ENCODE assay signal across 1 cellular context in the genomic region with DNA sequence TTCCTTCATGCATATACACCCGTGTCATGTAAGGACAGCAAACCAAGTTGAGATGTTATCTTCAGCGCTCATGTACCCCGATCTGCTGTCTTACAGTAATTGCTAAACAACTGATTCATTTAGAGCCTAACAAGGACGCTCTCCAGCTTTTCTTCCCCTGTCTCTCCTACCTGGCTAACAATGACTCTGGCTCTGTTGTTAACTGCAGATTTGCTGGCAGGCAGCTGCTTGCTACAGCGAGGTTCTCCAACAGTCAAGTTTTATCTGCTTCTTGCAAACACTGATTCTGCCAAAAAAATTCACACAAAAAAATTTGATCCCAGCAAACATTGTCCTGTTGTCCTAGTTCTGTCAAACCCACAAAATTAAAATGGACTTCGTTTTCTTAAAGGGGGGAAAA.
TF ChIP-seq lines count a peak whose summit lies in the region.

No MANE protein-coding gene starts in this region.

TF ChIP-seq in GM23338, 12 proteins besides CTCF, POLR2A, EP300 and RAD21 (continued from another document):
- TF ChIP-seq, protein P1, sequence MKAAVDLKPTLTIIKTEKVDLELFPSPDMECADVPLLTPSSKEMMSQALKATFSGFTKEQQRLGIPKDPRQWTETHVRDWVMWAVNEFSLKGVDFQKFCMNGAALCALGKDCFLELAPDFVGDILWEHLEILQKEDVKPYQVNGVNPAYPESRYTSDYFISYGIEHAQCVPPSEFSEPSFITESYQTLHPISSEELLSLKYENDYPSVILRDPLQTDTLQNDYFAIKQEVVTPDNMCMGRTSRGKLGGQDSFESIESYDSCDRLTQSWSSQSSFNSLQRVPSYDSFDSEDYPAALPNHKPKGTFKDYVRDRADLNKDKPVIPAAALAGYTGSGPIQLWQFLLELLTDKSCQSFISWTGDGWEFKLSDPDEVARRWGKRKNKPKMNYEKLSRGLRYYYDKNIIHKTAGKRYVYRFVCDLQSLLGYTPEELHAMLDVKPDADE (IDR thresholded peaks at IDR 0.05), result no peak
- TF ChIP-seq, protein P2, sequence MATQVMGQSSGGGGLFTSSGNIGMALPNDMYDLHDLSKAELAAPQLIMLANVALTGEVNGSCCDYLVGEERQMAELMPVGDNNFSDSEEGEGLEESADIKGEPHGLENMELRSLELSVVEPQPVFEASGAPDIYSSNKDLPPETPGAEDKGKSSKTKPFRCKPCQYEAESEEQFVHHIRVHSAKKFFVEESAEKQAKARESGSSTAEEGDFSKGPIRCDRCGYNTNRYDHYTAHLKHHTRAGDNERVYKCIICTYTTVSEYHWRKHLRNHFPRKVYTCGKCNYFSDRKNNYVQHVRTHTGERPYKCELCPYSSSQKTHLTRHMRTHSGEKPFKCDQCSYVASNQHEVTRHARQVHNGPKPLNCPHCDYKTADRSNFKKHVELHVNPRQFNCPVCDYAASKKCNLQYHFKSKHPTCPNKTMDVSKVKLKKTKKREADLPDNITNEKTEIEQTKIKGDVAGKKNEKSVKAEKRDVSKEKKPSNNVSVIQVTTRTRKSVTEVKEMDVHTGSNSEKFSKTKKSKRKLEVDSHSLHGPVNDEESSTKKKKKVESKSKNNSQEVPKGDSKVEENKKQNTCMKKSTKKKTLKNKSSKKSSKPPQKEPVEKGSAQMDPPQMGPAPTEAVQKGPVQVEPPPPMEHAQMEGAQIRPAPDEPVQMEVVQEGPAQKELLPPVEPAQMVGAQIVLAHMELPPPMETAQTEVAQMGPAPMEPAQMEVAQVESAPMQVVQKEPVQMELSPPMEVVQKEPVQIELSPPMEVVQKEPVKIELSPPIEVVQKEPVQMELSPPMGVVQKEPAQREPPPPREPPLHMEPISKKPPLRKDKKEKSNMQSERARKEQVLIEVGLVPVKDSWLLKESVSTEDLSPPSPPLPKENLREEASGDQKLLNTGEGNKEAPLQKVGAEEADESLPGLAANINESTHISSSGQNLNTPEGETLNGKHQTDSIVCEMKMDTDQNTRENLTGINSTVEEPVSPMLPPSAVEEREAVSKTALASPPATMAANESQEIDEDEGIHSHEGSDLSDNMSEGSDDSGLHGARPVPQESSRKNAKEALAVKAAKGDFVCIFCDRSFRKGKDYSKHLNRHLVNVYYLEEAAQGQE (IDR thresholded peaks at IDR 0.05; ENCODE audit: unreplicated experiment), result no peak
- no peak for TF ChIP-seq ZNF114 (CRISPR knock-in tag; IDR thresholded peaks at IDR 0.05)
